In genomic region chr14:93030761-93031160, GRCh38 we compare ENCODE assay signal across 1 cellular context.
TF ChIP-seq lines count a peak whose summit lies in the region.

No MANE protein-coding gene starts in this region.

TF ChIP-seq in IMR-90, 13 proteins besides CTCF, POLR2A, EP300 and RAD21 (continued from another document):
- TF ChIP-seq FOS (IDR thresholded peaks at IDR 0.05; ENCODE audit: low read depth, low read length) (no peak), MXI1 (IDR thresholded peaks at IDR 0.05; ENCODE audit: borderline replicate concordance, low read depth, low read length) (no peak), BHLHE40 (IDR thresholded peaks at IDR 0.05; ENCODE audit: low read depth, low read length) (no peak), SMC3 (IDR thresholded peaks at IDR 0.05; ENCODE audit: low read depth, low read length) (no peak)
- TF ChIP-seq, protein P1, sequence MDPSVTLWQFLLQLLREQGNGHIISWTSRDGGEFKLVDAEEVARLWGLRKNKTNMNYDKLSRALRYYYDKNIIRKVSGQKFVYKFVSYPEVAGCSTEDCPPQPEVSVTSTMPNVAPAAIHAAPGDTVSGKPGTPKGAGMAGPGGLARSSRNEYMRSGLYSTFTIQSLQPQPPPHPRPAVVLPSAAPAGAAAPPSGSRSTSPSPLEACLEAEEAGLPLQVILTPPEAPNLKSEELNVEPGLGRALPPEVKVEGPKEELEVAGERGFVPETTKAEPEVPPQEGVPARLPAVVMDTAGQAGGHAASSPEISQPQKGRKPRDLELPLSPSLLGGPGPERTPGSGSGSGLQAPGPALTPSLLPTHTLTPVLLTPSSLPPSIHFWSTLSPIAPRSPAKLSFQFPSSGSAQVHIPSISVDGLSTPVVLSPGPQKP (IDR thresholded peaks at IDR 0.05; ENCODE audit: borderline replicate concordance, low read depth, low read length): no peak
